Comparison of ENCODE assay signal across 8 cellular contexts in genomic region chr13:44879452-44880058, GRCh38.
DNase-seq lines count a peak whose midpoint lies in the region; ATAC-seq, FAIRE-seq and TF ChIP-seq lines count a peak whose summit lies in the region.

No MANE protein-coding gene starts in this region.

- intact Hi-C loops in CD4-positive, alpha-beta T cell (cut with DNase I, micrococcal nuclease): loop anchor here (2.0 to 5.0 kb wide), 2 partner anchors 397 kb away; no protein-coding TSS in a partner anchor

- peak; percentile 40 for TF ChIP-seq CTCF in GM20000 (IDR thresholded peaks at IDR 0.05; ENCODE audit: extremely low read depth, missing control alignments)
- no peak for TF ChIP-seq CTCF in CD4-positive, alpha-beta T cell (IDR thresholded peaks at IDR 0.05)

- CTCF ChIA-PET in CD4-positive, alpha-beta T cell (lab: Charles Lee): no interaction called here

- H3K9me3 ChIP-seq in CD4-positive, alpha-beta T cell (ENCODE audit: control insufficient read depth, low read length): no peaks in the 10 kb centered on the region

- no peak for FAIRE-seq in GM12892 (lab: Jason Lieb, UNC)

- peak; percentile 22 to 56 for DNase-seq in AML-193 (lab: John Stamatoyannopoulos, UW)
- DNase-seq in GM20000 (ENCODE audit: low spot score): peak; percentile 33
- peak; percentile 30 for DNase-seq in SKM-1 (lab: John Stamatoyannopoulos, UW; ENCODE audit: unreplicated experiment)
- DNase-seq in glomerular visceral epithelial cell (ENCODE audit: extremely low spot score): peak; percentile 34
- no peak for DNase-seq in CD4-positive, alpha-beta T cell
- DNase-seq in stimulated activated CD4-positive, alpha-beta T cell treated with anti-CD3 and anti-CD28 coated beads, Interleukin-4, amount 100 ng/mL, for 1 hour: no peak
- DNase-seq in GM12892 (ENCODE audit: insufficient read length): no peak

- POLR2A ChIA-PET in CD4-positive, alpha-beta T cell (lab: Charles Lee): no interaction called here

- TF ChIP-seq POLR2A in GM12892 (IDR thresholded peaks at IDR 0.05; ENCODE audit: low read depth, low read length): no peak

- no peaks in the 10 kb centered on the region for H3K27me3 Mint-ChIP-seq in CD4-positive, alpha-beta T cell

- no peak overlapping the region for H3K27ac ChIP-seq in CD4-positive, alpha-beta T cell (ENCODE audit: low read depth, low read length)

- H3K9me3 Mint-ChIP-seq in CD4-positive, alpha-beta T cell: no peaks in the 10 kb centered on the region

- H3K4me1 Mint-ChIP-seq in CD4-positive, alpha-beta T cell (ENCODE audit: low read depth): no peaks in the 10 kb centered on the region

- H3K27ac Mint-ChIP-seq in CD4-positive, alpha-beta T cell: no peak overlapping the region

- no peaks in the 10 kb centered on the region for H3K27me3 ChIP-seq in CD4-positive, alpha-beta T cell (ENCODE audit: control insufficient read depth, insufficient read depth, low read length)

- ATAC-seq in HG03460 (IDR thresholded peaks at IDR 0.05; ENCODE audit: unreplicated experiment): no peak
- ATAC-seq in CD4-positive, alpha-beta T cell (ENCODE audit: poor library complexity): no peak

- no peak overlapping the region for H3K4me3 Mint-ChIP-seq in CD4-positive, alpha-beta T cell

- no peaks in the 10 kb centered on the region for H3K36me3 Mint-ChIP-seq in CD4-positive, alpha-beta T cell (ENCODE audit: low read depth)

Comparison
In these comparisons a context has a peak if more than half of its experiments do, and no peak if none do; other contexts are left out.
1. DNase-seq: peak in AML-193 (2 of 2), GM20000 (single experiment), SKM-1 (single experiment) and glomerular visceral epithelial cell (single experiment); none in CD4-positive, alpha-beta T cell (0 of 10), stimulated activated CD4-positive, alpha-beta T cell treated with anti-CD3 and anti-CD28 coated beads, Interleukin-4, amount 100 ng/mL, for 1 hour (single experiment) and GM12892 (single experiment).